ENCODE assay signal across 1 cellular context in the genomic region with DNA sequence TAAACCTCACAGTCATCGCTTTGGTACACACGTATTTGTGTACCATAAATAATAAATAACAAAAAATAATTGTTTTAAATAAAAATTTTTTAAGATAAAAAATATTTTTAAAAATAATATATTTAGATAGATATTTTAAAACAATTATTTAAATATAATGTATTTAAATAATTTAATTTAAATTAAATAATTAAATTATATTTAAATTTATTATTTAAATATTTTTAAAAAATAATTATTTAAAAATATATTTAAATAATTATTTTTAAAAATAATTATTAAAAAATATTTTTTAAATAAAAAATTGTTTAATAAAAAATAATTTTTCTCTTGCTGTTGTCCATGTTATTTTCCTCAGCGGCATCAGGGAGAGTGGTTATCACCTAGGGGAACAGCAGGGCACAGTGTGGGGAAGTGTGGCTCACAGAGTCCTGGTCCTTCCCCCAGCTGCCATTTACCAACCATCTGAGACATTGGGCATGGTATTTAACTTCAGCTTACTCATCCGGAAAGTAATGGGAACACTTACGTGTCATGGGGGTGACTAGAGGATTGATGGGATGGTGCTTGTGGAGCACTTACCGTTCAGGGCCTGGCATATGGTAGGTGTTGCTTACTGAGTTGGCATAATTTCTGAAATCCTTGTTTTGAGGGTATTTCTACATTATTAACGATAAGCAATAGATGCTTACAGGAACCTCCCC.
TF ChIP-seq lines count a peak whose summit lies in the region.

No MANE protein-coding gene starts in this region.

TF ChIP-seq in IMR-90, 13 proteins besides CTCF, POLR2A, EP300 and RAD21:
- TF ChIP-seq FOS (IDR thresholded peaks at IDR 0.05; ENCODE audit: low read depth, low read length) (no peak), NFE2L2 (IDR thresholded peaks at IDR 0.05; ENCODE audit: low read depth, low read length) (no peak)
- TF ChIP-seq, protein P1, sequence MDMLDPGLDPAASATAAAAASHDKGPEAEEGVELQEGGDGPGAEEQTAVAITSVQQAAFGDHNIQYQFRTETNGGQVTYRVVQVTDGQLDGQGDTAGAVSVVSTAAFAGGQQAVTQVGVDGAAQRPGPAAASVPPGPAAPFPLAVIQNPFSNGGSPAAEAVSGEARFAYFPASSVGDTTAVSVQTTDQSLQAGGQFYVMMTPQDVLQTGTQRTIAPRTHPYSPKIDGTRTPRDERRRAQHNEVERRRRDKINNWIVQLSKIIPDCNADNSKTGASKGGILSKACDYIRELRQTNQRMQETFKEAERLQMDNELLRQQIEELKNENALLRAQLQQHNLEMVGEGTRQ (IDR thresholded peaks at IDR 0.05; ENCODE audit: low read depth, low read length): no peak
